In the genomic region with DNA sequence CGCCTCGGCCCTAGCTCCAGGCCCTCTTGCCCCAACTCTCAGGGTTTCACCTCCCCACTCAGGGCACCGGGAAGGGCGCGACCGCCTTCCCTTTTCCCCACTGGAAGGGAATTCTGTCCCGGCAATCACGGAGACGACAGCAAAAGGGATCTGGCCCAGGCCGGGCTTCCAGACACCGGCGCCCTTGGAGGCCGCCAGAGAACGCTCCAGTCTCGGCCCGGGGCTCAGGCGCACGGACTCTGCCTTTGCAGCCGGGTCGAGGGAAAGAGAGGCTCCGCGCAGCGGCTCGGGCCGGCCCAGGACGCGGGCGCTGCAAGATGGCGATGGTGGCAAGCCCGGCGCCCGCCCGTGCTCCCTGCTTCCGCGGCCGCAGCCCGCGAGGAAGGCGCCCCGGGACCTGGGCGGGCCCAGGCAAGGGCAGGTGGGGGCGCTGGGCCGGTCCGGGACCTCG, we compare ENCODE assay signal across 8 cellular contexts. TPM values are rescaled to one million over a fixed set of nuclear protein-coding genes. Genes with fewer than 3 reads are reported as not detected.
A peak's percentile ranks its signal among the peaks of the same experiment; 100 is the strongest.
DNase-seq lines count a peak whose midpoint lies in the region; ATAC-seq, FAIRE-seq and TF ChIP-seq lines count a peak whose summit lies in the region.

No MANE protein-coding gene starts in this region.

- DNase-seq in A549 (ENCODE audit: low read depth in 1 of 2, low spot score in 1 of 2) (no peak), MM.1S (peak; percentile 7), COR-L47 (lab: John Stamatoyannopoulos, UW) (no peak)
- no peak for DNase-seq in activated effector memory CD4-positive, alpha-beta T cell treated with anti-CD3 and anti-CD28 coated beads, Interleukin-2, amount 50 U/mL, for 16 hours
- DNase-seq in effector CD4-positive, alpha-beta T cell = no peak

- no peaks in the 10 kb centered on the region for H3F3A ChIP-seq in MM.1S (ENCODE audit: insufficient read depth, low read length)

- peak; percentile 63 to 77 for ATAC-seq in A549
- ATAC-seq in GM19463 (IDR thresholded peaks at IDR 0.05; ENCODE audit: unreplicated experiment) = peak; percentile 19

- TF ChIP-seq CTCF in A549 (IDR thresholded peaks at IDR 0.05) (no peak), MM.1S (IDR thresholded peaks at IDR 0.05; ENCODE audit: low read length) (no peak)

- no peaks in the 10 kb centered on the region for H3K9me2 ChIP-seq in MM.1S (replicated peaks; ENCODE audit: insufficient read depth, low read length)

- no peaks in the 10 kb centered on the region for H3K27me3 Mint-ChIP-seq in dendritic cell treated with granulocyte-macrophage colony-stimulating factor and Interleukin-4, amounts not matched to agents 40 ng/mL and 50 ng/mL, for 4 days

- H3K4me3 ChIP-seq in A549 (peak overlapping the region; percentile 99), MM.1S (ENCODE audit: low read length) (peak overlapping the region; percentile 91), muscle layer of colon (ENCODE audit: low read depth in 1 of 2, low read length in 2 of 2) (peak overlapping the region; percentile 58 to 67)

- no peak for TF ChIP-seq RAD21 in A549 (conservative IDR thresholded peaks at IDR 0.05 in 1 of 2, IDR thresholded peaks at IDR 0.05 in 1 of 2)

- H3K9me3 Mint-ChIP-seq in dendritic cell treated with granulocyte-macrophage colony-stimulating factor and Interleukin-4, amounts not matched to agents 40 ng/mL and 50 ng/mL, for 4 days = peaks cover 25% of the 10 kb centered on the region

- H3K4me2 ChIP-seq in A549 = peak overlapping the region; percentile 99
- H3K4me2 ChIP-seq in MM.1S (ENCODE audit: low read depth, low read length) = peak overlapping the region; percentile 92

- FAIRE-seq in A549 (lab: Jason Lieb, UNC) = no peak

- CTCF ChIA-PET in A549 (lab: Yijun Ruan, JAX) = interaction anchor here (1.5 kb wide), 1 partner anchor 21 kb away, joined by 3 read pairs; no protein-coding TSS in a partner anchor

- H3K4me3 Mint-ChIP-seq in dendritic cell treated with granulocyte-macrophage colony-stimulating factor and Interleukin-4, amounts not matched to agents 40 ng/mL and 50 ng/mL, for 4 days = peak overlapping the region; percentile 96

- H3K4me1 Mint-ChIP-seq in dendritic cell treated with granulocyte-macrophage colony-stimulating factor and Interleukin-4, amounts not matched to agents 40 ng/mL and 50 ng/mL, for 4 days (ENCODE audit: low read depth) = peaks cover 60% of the 10 kb centered on the region

- H3K9ac ChIP-seq in MM.1S (ENCODE audit: low read length) = peak overlapping the region; percentile 98
- peak overlapping the region; percentile 76 for H3K9ac ChIP-seq in muscle layer of colon (ENCODE audit: low read length)

- 0% methylated on average over 2 of the region's 45 CpGs for WGBS in A549 (ENCODE audit: missing lambda C conversion rate)

- intact Hi-C loops in dendritic cell treated with granulocyte-macrophage colony-stimulating factor and Interleukin-4, amounts not matched to agents 40 ng/mL and 50 ng/mL, for 4 days (cut with micrococcal nuclease) = loop anchor here (5.0 to 10.0 kb wide), 2 partner anchors 81 to 233 kb away; a partner anchor contains a TSS

- H3K79me2 ChIP-seq in MM.1S (ENCODE audit: low read length) = peaks cover 61% of the 10 kb centered on the region

- H3K4me1 ChIP-seq in A549 (peaks cover 16% of the 10 kb centered on the region), MM.1S (ENCODE audit: low read length) (peaks cover 11% of the 10 kb centered on the region; the same call in 1 of the 2 replicates), muscle layer of colon (ENCODE audit: insufficient read depth, low read length) (peaks cover 60% of the 10 kb centered on the region)

- no peak overlapping the region for H2AFZ ChIP-seq in MM.1S (ENCODE audit: low read length)

- H3K27ac Mint-ChIP-seq in dendritic cell treated with granulocyte-macrophage colony-stimulating factor and Interleukin-4, amounts not matched to agents 40 ng/mL and 50 ng/mL, for 4 days = peak overlapping the region; percentile 94

- no peaks in the 10 kb centered on the region for H3K27me3 ChIP-seq in MM.1S (replicated peaks; ENCODE audit: insufficient read depth, low read length)
- no peaks in the 10 kb centered on the region for H3K27me3 ChIP-seq in muscle layer of colon (ENCODE audit: control insufficient read depth in 1 of 2, insufficient read depth in 2 of 2, low read length in 2 of 2)

- H3K27ac ChIP-seq in A549 (peak overlapping the region; percentile 97 to 100), MM.1S (ENCODE audit: low read length) (peak overlapping the region; percentile 76), muscle layer of colon (ENCODE audit: low read depth, low read length) (peak overlapping the region; percentile 96)

- peaks cover 10% of the 10 kb centered on the region; the same call in 1 of the 2 replicates for H4K20me1 ChIP-seq in MM.1S (ENCODE audit: insufficient read depth, low read length)

- TF ChIP-seq POLR2A in A549 (IDR thresholded peaks at IDR 0.05; ENCODE audit: low read length) = no peak

- H3K36me3 ChIP-seq in MM.1S (replicated peaks; ENCODE audit: insufficient read depth, low read length) (no peaks in the 10 kb centered on the region), muscle layer of colon (ENCODE audit: insufficient read depth, low read length) (peaks cover 4% of the 10 kb centered on the region)

- no peak for TF ChIP-seq EP300 in A549 (IDR thresholded peaks at IDR 0.05)

- H3K9me3 ChIP-seq in A549 = peaks cover 30% of the 10 kb centered on the region
- no peaks in the 10 kb centered on the region for H3K9me3 ChIP-seq in MM.1S (replicated peaks; ENCODE audit: insufficient read depth, low read length)
- H3K9me3 ChIP-seq in muscle layer of colon (ENCODE audit: low read length) = no peaks in the 10 kb centered on the region

- POLR2A ChIA-PET in A549 (lab: Yijun Ruan, JAX) = interaction anchor here (0.6 to 2.6 kb wide), 2 partner anchors 42 to 99 kb away, joined by 3 to 26 read pairs; a partner anchor contains a TSS

- peaks cover 71% of the 10 kb centered on the region for H3K36me3 Mint-ChIP-seq in dendritic cell treated with granulocyte-macrophage colony-stimulating factor and Interleukin-4, amounts not matched to agents 40 ng/mL and 50 ng/mL, for 4 days (ENCODE audit: low read depth)

TF ChIP-seq in A549, 52 proteins besides CTCF, POLR2A, EP300 and RAD21:
- no peak for TF ChIP-seq RARB (CRISPR knock-in tag; IDR thresholded peaks at IDR 0.05)
- TF ChIP-seq, protein P1, sequence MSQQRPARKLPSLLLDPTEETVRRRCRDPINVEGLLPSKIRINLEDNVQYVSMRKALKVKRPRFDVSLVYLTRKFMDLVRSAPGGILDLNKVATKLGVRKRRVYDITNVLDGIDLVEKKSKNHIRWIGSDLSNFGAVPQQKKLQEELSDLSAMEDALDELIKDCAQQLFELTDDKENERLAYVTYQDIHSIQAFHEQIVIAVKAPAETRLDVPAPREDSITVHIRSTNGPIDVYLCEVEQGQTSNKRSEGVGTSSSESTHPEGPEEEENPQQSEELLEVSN (IDR thresholded peaks at IDR 0.05; ENCODE audit: borderline replicate concordance, low read depth) = no peak
- TF ChIP-seq, protein P2, sequence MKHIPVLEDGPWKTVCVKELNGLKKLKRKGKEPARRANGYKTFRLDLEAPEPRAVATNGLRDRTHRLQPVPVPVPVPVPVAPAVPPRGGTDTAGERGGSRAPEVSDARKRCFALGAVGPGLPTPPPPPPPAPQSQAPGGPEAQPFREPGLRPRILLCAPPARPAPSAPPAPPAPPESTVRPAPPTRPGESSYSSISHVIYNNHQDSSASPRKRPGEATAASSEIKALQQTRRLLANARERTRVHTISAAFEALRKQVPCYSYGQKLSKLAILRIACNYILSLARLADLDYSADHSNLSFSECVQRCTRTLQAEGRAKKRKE (CRISPR knock-in tag; IDR thresholded peaks at IDR 0.05; ENCODE audit: low read depth) = no peak
- TF ChIP-seq ESRRA (IDR thresholded peaks at IDR 0.05; ENCODE audit: borderline replicate concordance, low read length) = no peak
- no peak for TF ChIP-seq TP53 (CRISPR knock-in tag; IDR thresholded peaks at IDR 0.05)
- TF ChIP-seq EHMT2 (IDR thresholded peaks at IDR 0.05; ENCODE audit: low read depth) = no peak
- TF ChIP-seq ZFP36 (IDR thresholded peaks at IDR 0.05; ENCODE audit: borderline replicate concordance, partially characterized antibody) = no peak
- no peak for TF ChIP-seq ZSCAN20 (CRISPR knock-in tag; IDR thresholded peaks at IDR 0.05)

RNA-seq across cellular contexts. Expression of a gene that starts 1.1 kb away (rescaled TPM):
- polyA plus RNA-seq in A549 (2011; rRNA removed) = 39.3 and 43.1 TPM in 2 replicates
- polyA plus RNA-seq in A549 (2012; cell fraction: cytosol; rRNA removed) = 193 and 300 TPM in 2 replicates
- polyA plus RNA-seq in A549 (2012; cell fraction: nucleus; rRNA removed) = 430 and 585 TPM in 2 replicates
- 85.3 to 94.1 TPM (median 93.1 TPM) in 3 replicates for polyA plus RNA-seq in A549 (2017; fragmentation: RNase III; extraction: RNeasy Plus Mini Kit Qiagen cat#74134 plus additional on column Dnase treatment)
- 64.1 and 89.8 TPM in 2 replicates for polyA minus RNA-seq in A549 (2011; rRNA and poly(A)+ RNA removed)

RNA-seq across cellular contexts. Expression of a gene that starts 41.9 kb away (rescaled TPM):
- polyA plus RNA-seq in A549 (2011; rRNA removed) (42.4 and 46.1 TPM in 2 replicates), A549 (2017; fragmentation: RNase III; extraction: RNeasy Plus Mini Kit Qiagen cat#74134 plus additional on column Dnase treatment) (58.4 to 67.1 TPM (median 58.5 TPM) in 3 replicates)
- 109 and 110 TPM in 2 replicates for polyA plus RNA-seq in A549 (2012; cell fraction: cytosol; rRNA removed)
- polyA plus RNA-seq in A549 (2012; cell fraction: nucleus; rRNA removed) = 191 and 229 TPM in 2 replicates
- 22.2 and 31.8 TPM in 2 replicates for polyA minus RNA-seq in A549 (2011; rRNA and poly(A)+ RNA removed)
